1 cellular context compared by ENCODE assay signal in the genomic region with DNA sequence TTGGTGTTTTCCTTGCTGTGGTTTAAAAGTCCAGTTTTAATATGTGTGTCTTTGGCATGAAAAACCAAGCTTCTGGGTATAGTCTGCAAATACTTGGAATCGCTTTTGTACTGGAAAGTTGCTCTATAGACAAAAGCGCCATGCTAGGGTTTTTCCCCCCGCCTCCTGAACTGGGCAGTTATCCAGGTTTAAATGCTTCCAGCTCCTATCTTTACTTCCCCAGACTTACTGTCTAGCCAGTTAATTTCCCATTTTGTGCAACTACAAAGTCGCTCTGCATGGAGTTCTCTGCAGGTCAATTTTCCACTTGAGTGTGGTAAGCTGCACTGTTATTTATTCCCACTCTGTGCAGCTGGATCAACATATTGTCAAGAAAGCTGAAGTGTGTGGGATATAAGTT.
TF ChIP-seq lines count a peak whose summit lies in the region.

No MANE protein-coding gene starts in this region.

TF ChIP-seq in GM23338, 12 proteins besides CTCF, POLR2A, EP300 and RAD21:
- no peak for TF ChIP-seq ZNF462 (CRISPR knock-in tag; IDR thresholded peaks at IDR 0.05)
- TF ChIP-seq ZNF114 (CRISPR knock-in tag; IDR thresholded peaks at IDR 0.05): no peak
- no peak for TF ChIP-seq POLR2AphosphoS5 (IDR thresholded peaks at IDR 0.05; ENCODE audit: low read depth)
- TF ChIP-seq STAT1 (IDR thresholded peaks at IDR 0.05; ENCODE audit: unreplicated experiment): no peak
- TF ChIP-seq EZH2phosphoT487 (IDR thresholded peaks at IDR 0.05; ENCODE audit: unreplicated experiment): no peak
- no peak for TF ChIP-seq EZH2 (IDR thresholded peaks at IDR 0.05; ENCODE audit: low read depth, unreplicated experiment)
- no peak for TF ChIP-seq ETS1 (IDR thresholded peaks at IDR 0.05)
- TF ChIP-seq ZNF331 (CRISPR knock-in tag; IDR thresholded peaks at IDR 0.05; ENCODE audit: low read depth): no peak
- TF ChIP-seq CREB1 (CRISPR knock-in tag; IDR thresholded peaks at IDR 0.05; ENCODE audit: low read depth): no peak
- no peak for TF ChIP-seq REST (IDR thresholded peaks at IDR 0.05; ENCODE audit: unreplicated experiment)
- TF ChIP-seq NANOG (IDR thresholded peaks at IDR 0.05; ENCODE audit: borderline replicate concordance): no peak
